8 cellular contexts compared by ENCODE assay signal in genomic region chr5:79235222-79235577, GRCh38. TPM values are rescaled to one million over a fixed set of nuclear protein-coding genes. Genes with fewer than 3 reads are reported as not detected.
DNase-seq lines count a peak whose midpoint lies in the region; TF ChIP-seq lines count a peak whose summit lies in the region.

No MANE protein-coding gene starts in this region.

- H3K4me3 Mint-ChIP-seq in HFFc6 = peak overlapping the region; percentile 99

- peaks cover 20% of the 10 kb centered on the region for H3K4me1 Mint-ChIP-seq in HFFc6 (ENCODE audit: low read depth)

- peaks cover 4% of the 10 kb centered on the region for H3K79me2 ChIP-seq in smooth muscle cell (ENCODE audit: low read depth)

- H2AFZ ChIP-seq in smooth muscle cell (ENCODE audit: low read depth) = peak overlapping the region; percentile 97

- H3K36me3 ChIP-seq in smooth muscle cell (ENCODE audit: low read depth) = no peaks in the 10 kb centered on the region

- no peaks in the 10 kb centered on the region for H3K9me3 Mint-ChIP-seq in HFFc6

- WGBS in smooth muscle cell (ENCODE audit: low lambda C conversion rate) = 56% methylated on average over 2 of the region's 2 CpGs

- H3K4me2 ChIP-seq in smooth muscle cell = peak overlapping the region; percentile 97

- DNase-seq in ELR (ENCODE audit: low read depth) = peak; percentile 36
- no peak for DNase-seq in HFFc6
- peak; percentile 11 for DNase-seq in globus pallidus (ENCODE audit: low spot score)
- no peak for DNase-seq in smooth muscle cell (lab: John Stamatoyannopoulos, UW; ENCODE audit: unreplicated experiment)
- no peak for DNase-seq in mucosa of gallbladder (ENCODE audit: low spot score)
- no peak for DNase-seq in NCI-H2227 (lab: John Stamatoyannopoulos, UW; ENCODE audit: unreplicated experiment)
- no peak for DNase-seq in activated CD4-positive, alpha-beta T cell treated with anti-CD3 and anti-CD28 coated beads for 1 hour

- H3K4me3 ChIP-seq in WI38 (ENCODE audit: low read depth, low read length) = peak overlapping the region; percentile 54
- H3K4me3 ChIP-seq in smooth muscle cell = peak overlapping the region; percentile 83

- H3K36me3 Mint-ChIP-seq in HFFc6 (ENCODE audit: low read depth) = no peaks in the 10 kb centered on the region

- H3K9ac ChIP-seq in smooth muscle cell (ENCODE audit: low read depth) = peak overlapping the region; percentile 70

- peaks cover 18% of the 10 kb centered on the region for H3K4me1 ChIP-seq in smooth muscle cell (ENCODE audit: low read depth)

- TF ChIP-seq CTCF in HFFc6 (IDR thresholded peaks at IDR 0.05) (no peak), WI38 (IDR thresholded peaks at IDR 0.05; ENCODE audit: low read depth, low read length) (no peak), smooth muscle cell (IDR thresholded peaks at IDR 0.05; ENCODE audit: borderline replicate concordance, insufficient read depth, poor library complexity, severe bottlenecking) (no peak)

- no peaks in the 10 kb centered on the region for H3K27me3 Mint-ChIP-seq in HFFc6 (ENCODE audit: insufficient read depth)

- no peaks in the 10 kb centered on the region for H3K9me3 ChIP-seq in smooth muscle cell (replicated peaks; ENCODE audit: low read depth)

- H3K27ac Mint-ChIP-seq in HFFc6 = peak overlapping the region; percentile 79

- H3K27ac ChIP-seq in smooth muscle cell (ENCODE audit: low read depth) = no peak overlapping the region

- no peaks in the 10 kb centered on the region for H3F3A ChIP-seq in smooth muscle cell (ENCODE audit: low read depth)

- peaks cover 30% of the 10 kb centered on the region for H3K27me3 ChIP-seq in smooth muscle cell (ENCODE audit: low read depth)

- peaks cover 20% of the 10 kb centered on the region for H4K20me1 ChIP-seq in smooth muscle cell (ENCODE audit: low read depth)

RNA-seq across cellular contexts. Expression of gene JMY, which starts 0.7 kb away (rescaled TPM):
- 1 to 10 TPM; 5.0 to 9.7 (median 5.6) TPM for total RNA-seq in HFFc6 (2021; fragmentation: NEBNext Ultra II Directional; extraction: Animal tissue kit (Norgen Biotek cat#: 25700))
- total RNA-seq in smooth muscle cell (5.0 and 5.9 TPM in 2 replicates), mucosa of gallbladder (15.8 TPM)
- 0.55 and 1.7 TPM in 2 replicates for polyA plus RNA-seq in smooth muscle cell

Comparison
In these comparisons a context has a peak if more than half of its experiments do, and no peak if none do; other contexts are left out.
1. DNase-seq: peak in ELR (single experiment) and globus pallidus (single experiment); none in HFFc6 (single experiment), smooth muscle cell (single experiment), mucosa of gallbladder (single experiment), NCI-H2227 (single experiment) and activated CD4-positive, alpha-beta T cell treated with anti-CD3 and anti-CD28 coated beads for 1 hour (single experiment).